ENCODE assay signal across 14 cellular contexts in the genomic region with DNA sequence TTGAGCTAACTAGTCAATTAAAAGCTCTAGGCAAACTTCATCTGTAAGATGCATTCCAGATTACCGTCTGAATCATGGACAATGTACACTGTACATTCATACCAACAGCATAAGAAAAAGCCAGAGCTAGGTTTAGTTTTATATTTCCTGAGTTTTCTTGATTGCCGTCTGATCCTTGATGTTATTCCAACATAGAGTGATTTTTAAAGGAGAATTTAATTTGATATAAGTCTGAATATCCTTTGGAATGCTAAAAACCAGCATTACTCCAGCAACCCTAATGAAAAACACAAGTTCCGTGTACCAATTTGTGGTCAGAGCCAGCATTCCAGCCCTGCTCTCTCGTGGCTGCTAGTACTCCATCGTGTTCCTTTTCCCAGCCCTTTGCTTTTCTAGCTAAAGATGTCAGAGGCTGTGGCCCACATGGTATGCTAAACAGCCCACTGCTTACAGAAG.
DNase-seq lines count a peak whose midpoint lies in the region; ATAC-seq, FAIRE-seq and TF ChIP-seq lines count a peak whose summit lies in the region.
"Had no signal": no experiment of that assay in that cellular context is flagged by ENCODE, and none has a peak within 500 bp of the region (broad histone marks: within the 10 kb centered on the region; RNA-seq: fewer than 3 reads in every experiment).

No MANE protein-coding gene starts in this region.

- peak; percentile 43 for FAIRE-seq in endometrium (lab: Jason Lieb, UNC)

- peak; percentile 36 to 86 for DNase-seq in cardiac muscle cell (ENCODE audit: low read depth in 1 of 2, low spot score in 1 of 2)
- DNase-seq in right cardiac atrium, result no peak
- DNase-seq in myocyte (ENCODE audit: low read depth), result peak; percentile 83
- no peak for DNase-seq in vagina (ENCODE audit: extremely low spot score in 2 of 2)
- DNase-seq in PC-3, result no peak
- no peak for DNase-seq in HT-29 (ENCODE audit: low spot score)
- no peak for DNase-seq in activated CD8-positive, alpha-beta memory T cell treated with anti-CD3 and anti-CD28 coated beads, Interleukin-2, amount 50 U/mL, for 48 hours
- DNase-seq: activated CD4-positive, alpha-beta T cell treated with anti-CD3 and anti-CD28 coated beads, Interleukin-2, amount 10 ng/mL, durations not matched to agents 7 days and 5 days; activated naive CD4-positive, alpha-beta T cell treated with anti-CD3 and anti-CD28 coated beads for 36 hours; naive B cell; NCI-H1436 treated with DMSO at 0.1 percent for 48 hours had no signal

- H3K36me3 ChIP-seq in cardiac muscle cell (no peaks in the 10 kb centered on the region), vagina (no peaks in the 10 kb centered on the region), PC-3 (ENCODE audit: low read depth, low read length) (no peaks in the 10 kb centered on the region)

- POLR2A ChIA-PET in PC-3 (lab: Charles Lee; ENCODE audit: unreplicated experiment), result no interaction called here

- H3K9me2 ChIP-seq in PC-3 (replicated peaks; ENCODE audit: low read length), result no peaks in the 10 kb centered on the region

- H3K27me3 ChIP-seq in cardiac muscle cell (no peaks in the 10 kb centered on the region), right cardiac atrium (ENCODE audit: control insufficient read depth, insufficient read depth) (no peaks in the 10 kb centered on the region), vagina (no peaks in the 10 kb centered on the region), PC-3 (ENCODE audit: low read length) (no peaks in the 10 kb centered on the region)

- no TSS peak for BruUV-seq in PC-3 (replicated peaks; lab: Mats Ljungman, UMichigan)

- TF ChIP-seq CTCF in cardiac muscle cell (IDR thresholded peaks at IDR 0.05; ENCODE audit: low read depth, low read length), result no peak
- TF ChIP-seq CTCF in vagina (IDR thresholded peaks at IDR 0.05), result peak in 1 of 3 experiments; percentile 16
- TF ChIP-seq CTCF in PC-3 (conservative IDR thresholded peaks at IDR 0.05; ENCODE audit: low read depth, low read length), result no peak

- CTCF ChIA-PET in PC-3 (lab: Charles Lee), result no interaction called here

- no peaks in the 10 kb centered on the region for H3K79me2 ChIP-seq in PC-3 (ENCODE audit: low read length)

- 59% methylated on average over 5 of the region's 5 CpGs for WGBS in right cardiac atrium

- H3K27ac ChIP-seq in cardiac muscle cell (no peak overlapping the region), right cardiac atrium (ENCODE audit: low read length) (no peak overlapping the region), vagina (peak overlapping the region; percentile 34), PC-3 (ENCODE audit: low read length) (no peak overlapping the region)
- H3K27ac ChIP-seq: 22Rv1 had no signal

- H3K4me1 ChIP-seq in cardiac muscle cell (ENCODE audit: low read depth) (peaks cover 3% of the 10 kb centered on the region), right cardiac atrium (ENCODE audit: control insufficient read depth, insufficient read depth, low read length) (no peaks in the 10 kb centered on the region), vagina (peaks cover 9% of the 10 kb centered on the region), PC-3 (ENCODE audit: insufficient read depth, low read length) (no peaks in the 10 kb centered on the region)

- no peak for ATAC-seq in right cardiac atrium
- no peak for ATAC-seq in PC-3
- ATAC-seq: stimulated activated memory B cell treated with anti-CD40 and anti-IgM and Interleukin-4, amounts not matched to agents 10 μg/mL and 1 μg/mL and 100 μg/mL, for 72 hours had no signal

- no peak overlapping the region for H2AFZ ChIP-seq in PC-3 (ENCODE audit: low read length)

- intact Hi-C loops in right cardiac atrium (cut with DNase I) (no loop called here), vagina (cut with DNase I) (no loop called here), PC-3 (cut with micrococcal nuclease) (no loop called here)

- H3K4me3 ChIP-seq in cardiac muscle cell (no peak overlapping the region), right cardiac atrium (ENCODE audit: low read length) (no peak overlapping the region), vagina (no peak overlapping the region), PC-3 (ENCODE audit: low read length) (no peak overlapping the region)

- H3K4me2 ChIP-seq in PC-3 (ENCODE audit: low read length), result no peak overlapping the region

- no peaks in the 10 kb centered on the region for H3K9me3 ChIP-seq in cardiac muscle cell (ENCODE audit: low read depth)
- H3K9me3 ChIP-seq in right cardiac atrium (ENCODE audit: control insufficient read depth, low read length), result no peaks in the 10 kb centered on the region
- H3K9me3 ChIP-seq in vagina, result no peaks in the 10 kb centered on the region
- no peaks in the 10 kb centered on the region for H3K9me3 ChIP-seq in PC-3 (ENCODE audit: low read length)

- no peaks in the 10 kb centered on the region for H3F3A ChIP-seq in PC-3 (ENCODE audit: low read length, unreplicated experiment)

- no peak overlapping the region for H3K9ac ChIP-seq in PC-3 (ENCODE audit: low read length)

- no peaks in the 10 kb centered on the region for H4K20me1 ChIP-seq in PC-3 (ENCODE audit: low read length)

- no peak for TF ChIP-seq POLR2A in vagina (IDR thresholded peaks at IDR 0.05)

Comparison
In these comparisons a context has a peak if more than half of its experiments do, and no peak if none do; other contexts are left out.
1. DNase-seq: peak in cardiac muscle cell (2 of 2) and myocyte (single experiment); none in right cardiac atrium (0 of 3), vagina (0 of 2), PC-3 (single experiment), HT-29 (single experiment) and activated CD8-positive, alpha-beta memory T cell treated with anti-CD3 and anti-CD28 coated beads, Interleukin-2, amount 50 U/mL, for 48 hours (single experiment).